9 cellular contexts compared by ENCODE assay signal in genomic region chr5:424259-425110, GRCh38. TPM values are rescaled to one million over a fixed set of nuclear protein-coding genes. Genes with fewer than 3 reads are reported as not detected.
A peak's percentile ranks its signal among the peaks of the same experiment; 100 is the strongest.
DNase-seq lines count a peak whose midpoint lies in the region; ATAC-seq and TF ChIP-seq lines count a peak whose summit lies in the region.
"Had no signal": no experiment of that assay in that cellular context is flagged by ENCODE, and none has a peak within 500 bp of the region (broad histone marks: within the 10 kb centered on the region; RNA-seq: fewer than 3 reads in every experiment).

No MANE protein-coding gene starts in this region.

- H2AFZ ChIP-seq in hepatocyte: no peak overlapping the region

- no peak overlapping the region for H3K4me3 ChIP-seq in hepatocyte
- H3K4me3 ChIP-seq: K562 had no signal

- ATAC-seq in GM18505 (IDR thresholded peaks at IDR 0.05; ENCODE audit: unreplicated experiment): peak; percentile 86
- ATAC-seq in GM21447 (IDR thresholded peaks at IDR 0.05; ENCODE audit: unreplicated experiment): peak; percentile 93
- peak; percentile 82 for ATAC-seq in HG03520 (IDR thresholded peaks at IDR 0.05; ENCODE audit: unreplicated experiment)
- ATAC-seq in foreskin keratinocyte: peak; percentile 44

- H3K36me3 ChIP-seq in hepatocyte (replicated peaks; ENCODE audit: insufficient read depth, low read depth): no peaks in the 10 kb centered on the region

- peaks cover 8% of the 10 kb centered on the region for H3K27me3 ChIP-seq in foreskin keratinocyte
- no peaks in the 10 kb centered on the region for H3K27me3 ChIP-seq in hepatocyte

- peak; percentile 50 for TF ChIP-seq POLR2A in GM18505 (IDR thresholded peaks at IDR 0.05; ENCODE audit: borderline replicate concordance, extremely low read depth, insufficient read depth, insufficient read length)

- no peaks in the 10 kb centered on the region for H3K79me2 ChIP-seq in hepatocyte

- no peaks in the 10 kb centered on the region for H3K4me1 ChIP-seq in foreskin keratinocyte
- no peaks in the 10 kb centered on the region for H3K4me1 ChIP-seq in hepatocyte (ENCODE audit: insufficient read depth)

- no peaks in the 10 kb centered on the region for H4K20me1 ChIP-seq in hepatocyte (ENCODE audit: insufficient read depth, poor library complexity, severe bottlenecking)

- H3K4me2 ChIP-seq in hepatocyte: no peak overlapping the region

- WGBS in hepatocyte (ENCODE audit: low lambda C conversion rate, missing lambda C conversion rate): 88% methylated on average over 8 of the region's 11 CpGs

- H3K27ac ChIP-seq in foreskin keratinocyte (no peak overlapping the region), hepatocyte (no peak overlapping the region)

- H3K9me3 ChIP-seq in hepatocyte (ENCODE audit: low read depth): no peaks in the 10 kb centered on the region

- TF ChIP-seq CTCF in foreskin keratinocyte (conservative IDR thresholded peaks at IDR 0.05) (no peak), hepatocyte (IDR thresholded peaks at IDR 0.05; ENCODE audit: poor library complexity) (no peak)

- no peaks in the 10 kb centered on the region for H3K9me2 ChIP-seq in hepatocyte (replicated peaks; ENCODE audit: insufficient read depth)

- DNase-seq in foreskin keratinocyte (no peak), NCI-H128 (lab: John Stamatoyannopoulos, UW; ENCODE audit: unreplicated experiment) (no peak), NCI-H187 treated with DMSO at 0.1 percent for 48 hours (lab: John Stamatoyannopoulos, UW) (no peak), hepatocyte (ENCODE audit: low spot score) (no peak), DMS53 treated with DMSO at 0.1 percent for 48 hours (lab: John Stamatoyannopoulos, UW; ENCODE audit: unreplicated experiment) (no peak)

RNA-seq across cellular contexts. Expression of gene EXOC3, which starts 18.5 kb away (rescaled TPM):
- total RNA-seq in foreskin keratinocyte (22.0 and 23.1 TPM in 2 replicates), hepatocyte (30.9 and 38.3 TPM in 2 replicates)
- polyA plus RNA-seq in foreskin keratinocyte (15.3 and 16.1 TPM in 2 replicates), hepatocyte (36.1 and 45.3 TPM in 2 replicates)
